Comparison of ENCODE assay signal across 19 cellular contexts in genomic region chr5:175616083-175616482, GRCh38. TPM values are rescaled to one million over a fixed set of nuclear protein-coding genes. Genes with fewer than 3 reads are reported as not detected.
DNase-seq lines count a peak whose midpoint lies in the region; TF ChIP-seq lines count a peak whose summit lies in the region.
"Had no signal": no experiment of that assay in that cellular context is flagged by ENCODE, and none has a peak within 500 bp of the region (broad histone marks: within the 10 kb centered on the region; RNA-seq: fewer than 3 reads in every experiment).

No MANE protein-coding gene starts in this region.

- TF ChIP-seq CTCF in spleen (IDR thresholded peaks at IDR 0.05 in 8 of 11, conservative IDR thresholded peaks at IDR 0.05 in 3 of 11), result no peak

- H3K36me3 ChIP-seq in spleen, result no peaks in the 10 kb centered on the region
- H3K36me3 ChIP-seq: BE2C had no signal

- peak; percentile 7 to 23 for DNase-seq in activated CD4-positive, alpha-beta T cell treated with anti-CD3 and anti-CD28 coated beads for 24 hours (ENCODE audit: low read depth in 2 of 2)
- no peak for DNase-seq in activated CD4-positive, alpha-beta T cell treated with anti-CD3 and anti-CD28 coated beads for 4 hours
- peak; percentile 14 for DNase-seq in activated naive CD4-positive, alpha-beta T cell treated with Interleukin-2 at 50 U/mL for 16 hours
- no peak for DNase-seq in activated naive CD4-positive, alpha-beta T cell (lab: John Stamatoyannopoulos, UW)
- peak in 43 of 61 donors; percentile 17 to 93 (median 49) for DNase-seq in caudate nucleus (lab: John Stamatoyannopoulos, UW)
- DNase-seq in stimulated activated CD4-positive, alpha-beta T cell treated with anti-CD3 and anti-CD28 coated beads, Interleukin-4, amount 100 ng/mL, for 24 hours, result peak; percentile 31
- DNase-seq in middle frontal gyrus (ENCODE audit: extremely low spot score, low spot score), result no peak
- DNase-seq in spleen, result no peak
- DNase-seq: 8988T; BE2C; CD4-positive, alpha-beta T cell; EL; HFFc6; NCI-H1048; NCI-H146; NCI-H2081; NCI-H748 treated with DMSO at 0.1 percent for 48 hours had no signal

- no peaks in the 10 kb centered on the region for H3K27me3 ChIP-seq in spleen (replicated peaks in 1 of 7)
- H3K27me3 ChIP-seq: BE2C had no signal

- intact Hi-C loops in spleen (cut with DNase I; ENCODE audit: low total_unique reads), result no loop called here

- H3K9me3 ChIP-seq in spleen, result no peaks in the 10 kb centered on the region
- H3K9me3 ChIP-seq: BE2C had no signal

- TF ChIP-seq POLR2A in spleen (IDR thresholded peaks at IDR 0.05), result no peak

- peak overlapping the region; percentile 52 for H3K27ac ChIP-seq in caudate nucleus (ENCODE audit: low read depth, low read length)
- H3K27ac ChIP-seq in spleen, result no peak overlapping the region

- H3K4me1 ChIP-seq in spleen, result peaks cover 0 to 27% (median 5%) of the 10 kb centered on the region in 6 donors
- H3K4me1 ChIP-seq: BE2C had no signal

- no peak overlapping the region for H3K4me3 ChIP-seq in spleen

- WGBS in spleen, 5 donors, result 80 to 87% (median 82%) methylated on average over 3 to 5 of the region's 5 CpGs

RNA-seq across cellular contexts. Expression of gene HRH2, which starts 41.8 kb away (rescaled TPM):
- total RNA-seq in spleen, result 10 to 100 TPM; 14.6 to 85.2 (median 31.9) TPM
- polyA plus RNA-seq in spleen, result 1 to 10 TPM; 1.9 to 4.8 (median 4.4) TPM
- total RNA-seq: HFFc6, MCF 10A, NCI-H460 had no signal

Comparison
In these comparisons a context has a peak if more than half of its experiments do, and no peak if none do; other contexts are left out.
1. DNase-seq: peak in activated CD4-positive, alpha-beta T cell treated with anti-CD3 and anti-CD28 coated beads for 24 hours (2 of 2), activated naive CD4-positive, alpha-beta T cell treated with Interleukin-2 at 50 U/mL for 16 hours (single experiment), caudate nucleus (43 of 61) and stimulated activated CD4-positive, alpha-beta T cell treated with anti-CD3 and anti-CD28 coated beads, Interleukin-4, amount 100 ng/mL, for 24 hours (single experiment); none in activated CD4-positive, alpha-beta T cell treated with anti-CD3 and anti-CD28 coated beads for 4 hours (0 of 2), activated naive CD4-positive, alpha-beta T cell (0 of 4), middle frontal gyrus (single experiment) and spleen (single experiment).